19 cellular contexts compared by ENCODE assay signal in the genomic region with DNA sequence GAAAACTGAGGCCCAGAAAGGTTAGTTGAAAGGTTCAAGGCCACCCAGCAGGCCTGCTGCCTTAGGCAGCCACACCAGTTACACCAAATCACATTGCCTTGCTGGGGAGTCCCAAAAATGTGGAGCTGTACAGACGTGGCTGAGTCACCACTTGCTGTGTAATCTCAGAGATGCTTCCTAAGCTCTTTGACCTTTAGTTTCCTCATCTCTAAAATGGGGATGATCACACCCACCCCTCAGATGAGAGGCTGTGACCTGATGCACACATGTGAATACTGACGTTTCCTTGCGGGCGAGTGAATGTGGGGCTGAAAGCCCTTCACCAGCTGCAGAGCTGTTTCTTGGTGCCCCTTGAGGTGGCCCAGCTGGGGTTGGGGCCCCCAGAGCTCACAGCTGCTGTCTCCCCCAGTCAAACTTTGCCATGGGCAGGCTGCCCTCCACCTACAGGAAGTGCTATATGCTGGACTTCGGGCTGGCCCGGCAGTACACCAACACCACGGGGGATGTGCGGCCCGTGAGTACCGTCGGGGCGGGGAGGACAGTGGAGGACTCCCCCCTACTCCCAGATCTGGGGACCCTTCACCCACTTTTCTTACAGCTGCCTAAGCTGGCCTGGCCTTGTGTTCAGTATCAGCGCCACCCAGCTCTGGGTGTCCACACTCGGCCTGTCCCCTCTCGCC. TPM values are rescaled to one million over a fixed set of nuclear protein-coding genes. Genes with fewer than 3 reads are reported as not detected.
A peak's percentile ranks its signal among the peaks of the same experiment; 100 is the strongest.
DNase-seq lines count a peak whose midpoint lies in the region; TF ChIP-seq lines count a peak whose summit lies in the region.
"Had no signal": no experiment of that assay in that cellular context is flagged by ENCODE, and none has a peak within 500 bp of the region (broad histone marks: within the 10 kb centered on the region; RNA-seq: fewer than 3 reads in every experiment).

No MANE protein-coding gene starts in this region.

- no peaks in the 10 kb centered on the region for H3K36me3 Mint-ChIP-seq in activated CD4-positive, alpha-beta T cell treated with anti-CD3 and anti-CD28 coated beads, Interleukin-2, amount 10 ng/mL, durations not matched to agents 24 days and 14 days (ENCODE audit: low read depth)
- no peaks in the 10 kb centered on the region for H3K36me3 Mint-ChIP-seq in activated T-helper 1 cell treated with anti-CD3 and anti-CD28 coated beads, Interleukin-12 subunit alpha, Interleukin-12 subunit beta, Interleukin-2, Interleukin-4 antibody, amounts not matched to agents 30 ng/mL and 10 ng/mL and 1 ng/mL, durations not matched to agents 14 hours and 24 hours and 36 hours (ENCODE audit: low read depth)
- H3K36me3 Mint-ChIP-seq in progenitor cell of endocrine pancreas (ENCODE audit: insufficient read depth) = no peaks in the 10 kb centered on the region
- H3K36me3 Mint-ChIP-seq in mesothelial cell of epicardium = no peaks in the 10 kb centered on the region

- peaks cover 20% of the 10 kb centered on the region for H3K27me3 Mint-ChIP-seq in activated CD4-positive, alpha-beta T cell treated with anti-CD3 and anti-CD28 coated beads, Interleukin-2, amount 10 ng/mL, durations not matched to agents 24 days and 14 days
- H3K27me3 Mint-ChIP-seq in activated T-helper 1 cell treated with anti-CD3 and anti-CD28 coated beads, Interleukin-12 subunit alpha, Interleukin-12 subunit beta, Interleukin-2, Interleukin-4 antibody, amounts not matched to agents 30 ng/mL and 10 ng/mL and 1 ng/mL, durations not matched to agents 14 hours and 24 hours and 36 hours (ENCODE audit: insufficient read depth) = peaks cover 21% of the 10 kb centered on the region
- peaks cover 23% of the 10 kb centered on the region for H3K27me3 Mint-ChIP-seq in progenitor cell of endocrine pancreas
- H3K27me3 Mint-ChIP-seq in mesothelial cell of epicardium (ENCODE audit: low read depth) = peaks cover 21% of the 10 kb centered on the region

- peaks cover 44% of the 10 kb centered on the region for H3K4me1 Mint-ChIP-seq in activated CD4-positive, alpha-beta T cell treated with anti-CD3 and anti-CD28 coated beads, Interleukin-2, amount 10 ng/mL, durations not matched to agents 24 days and 14 days
- peaks cover 47% of the 10 kb centered on the region for H3K4me1 Mint-ChIP-seq in activated T-helper 1 cell treated with anti-CD3 and anti-CD28 coated beads, Interleukin-12 subunit alpha, Interleukin-12 subunit beta, Interleukin-2, Interleukin-4 antibody, amounts not matched to agents 30 ng/mL and 10 ng/mL and 1 ng/mL, durations not matched to agents 14 hours and 24 hours and 36 hours (ENCODE audit: low read depth)
- H3K4me1 Mint-ChIP-seq in progenitor cell of endocrine pancreas (ENCODE audit: low read depth) (no peaks in the 10 kb centered on the region), mesothelial cell of epicardium (peaks cover 19% of the 10 kb centered on the region)

- intact Hi-C loops in activated CD4-positive, alpha-beta T cell treated with anti-CD3 and anti-CD28 coated beads, Interleukin-2, amount 10 ng/mL, durations not matched to agents 24 days and 14 days (cut with micrococcal nuclease) = no loop called here
- intact Hi-C loops in activated T-helper 1 cell treated with anti-CD3 and anti-CD28 coated beads, Interleukin-12 subunit alpha, Interleukin-12 subunit beta, Interleukin-2, Interleukin-4 antibody, amounts not matched to agents 30 ng/mL and 10 ng/mL and 1 ng/mL, durations not matched to agents 14 hours and 24 hours and 36 hours (cut with micrococcal nuclease) = no loop called here

- no peak for DNase-seq in activated CD4-positive, alpha-beta T cell treated with anti-CD3 and anti-CD28 coated beads, Interleukin-2, amount 10 ng/mL, durations not matched to agents 24 days and 14 days
- DNase-seq in activated CD4-positive, alpha-beta T cell treated with anti-CD3 and anti-CD28 coated beads for 1 hour = no peak
- DNase-seq in AG20443 (ENCODE audit: low spot score) (peak; percentile 57), fibroblast of peridontal ligament (ENCODE audit: extremely low read depth) (peak; percentile 18), SIG-M5 treated with dmso at 0.1 percent for 504 hours (lab: John Stamatoyannopoulos, UW; ENCODE audit: unreplicated experiment) (no peak), progenitor cell of endocrine pancreas (ENCODE audit: low spot score, unreplicated experiment) (no peak), mesothelial cell of epicardium (ENCODE audit: low spot score in 2 of 2, unreplicated experiment in 2 of 2) (no peak)
- peak; percentile 17 for DNase-seq in activated T-helper 1 cell treated with anti-CD3 and anti-CD28 coated beads, Interleukin-12 subunit alpha, Interleukin-12 subunit beta, Interleukin-2, Interleukin-4 antibody, amounts not matched to agents 30 ng/mL and 10 ng/mL and 1 ng/mL, durations not matched to agents 14 hours and 24 hours and 36 hours (ENCODE audit: low spot score)
- DNase-seq: activated CD8-positive, alpha-beta memory T cell treated with anti-CD3 and anti-CD28 coated beads, Interleukin-2, amount 50 U/mL, for 4 hours; midbrain; NCI-H1694; PC-3; SJCRH30; testis had no signal

- H3K4me3 Mint-ChIP-seq in activated CD4-positive, alpha-beta T cell treated with anti-CD3 and anti-CD28 coated beads, Interleukin-2, amount 10 ng/mL, durations not matched to agents 24 days and 14 days = no peak overlapping the region
- no peak overlapping the region for H3K4me3 Mint-ChIP-seq in activated T-helper 1 cell treated with anti-CD3 and anti-CD28 coated beads, Interleukin-12 subunit alpha, Interleukin-12 subunit beta, Interleukin-2, Interleukin-4 antibody, amounts not matched to agents 30 ng/mL and 10 ng/mL and 1 ng/mL, durations not matched to agents 14 hours and 24 hours and 36 hours
- H3K4me3 Mint-ChIP-seq in progenitor cell of endocrine pancreas (ENCODE audit: low read depth) (no peak overlapping the region), mesothelial cell of epicardium (no peak overlapping the region)

- no peaks in the 10 kb centered on the region for H3K9me3 Mint-ChIP-seq in activated CD4-positive, alpha-beta T cell treated with anti-CD3 and anti-CD28 coated beads, Interleukin-2, amount 10 ng/mL, durations not matched to agents 24 days and 14 days
- no peaks in the 10 kb centered on the region for H3K9me3 Mint-ChIP-seq in activated T-helper 1 cell treated with anti-CD3 and anti-CD28 coated beads, Interleukin-12 subunit alpha, Interleukin-12 subunit beta, Interleukin-2, Interleukin-4 antibody, amounts not matched to agents 30 ng/mL and 10 ng/mL and 1 ng/mL, durations not matched to agents 14 hours and 24 hours and 36 hours
- H3K9me3 Mint-ChIP-seq in progenitor cell of endocrine pancreas (ENCODE audit: low read depth) = no peaks in the 10 kb centered on the region
- no peaks in the 10 kb centered on the region for H3K9me3 Mint-ChIP-seq in mesothelial cell of epicardium

- peak overlapping the region; percentile 31 for H3K27ac Mint-ChIP-seq in activated CD4-positive, alpha-beta T cell treated with anti-CD3 and anti-CD28 coated beads, Interleukin-2, amount 10 ng/mL, durations not matched to agents 24 days and 14 days
- H3K27ac Mint-ChIP-seq in activated T-helper 1 cell treated with anti-CD3 and anti-CD28 coated beads, Interleukin-12 subunit alpha, Interleukin-12 subunit beta, Interleukin-2, Interleukin-4 antibody, amounts not matched to agents 30 ng/mL and 10 ng/mL and 1 ng/mL, durations not matched to agents 14 hours and 24 hours and 36 hours = peak overlapping the region; percentile 77
- no peak overlapping the region for H3K27ac Mint-ChIP-seq in progenitor cell of endocrine pancreas
- no peak overlapping the region for H3K27ac Mint-ChIP-seq in mesothelial cell of epicardium

- TF ChIP-seq CTCF in progenitor cell of endocrine pancreas (IDR thresholded peaks at IDR 0.05; ENCODE audit: unreplicated experiment) (no peak), mesothelial cell of epicardium (IDR thresholded peaks at IDR 0.05; ENCODE audit: unreplicated experiment) (no peak)

RNA-seq across cellular contexts. Expression of a gene that starts 11.0 kb away (rescaled TPM):
- 0.62 and 0.72 TPM in 2 replicates for total RNA-seq in activated CD4-positive, alpha-beta T cell treated with anti-CD3 and anti-CD28 coated beads, Interleukin-2, amount 10 ng/mL, durations not matched to agents 24 days and 14 days
- 1.7 and 2.0 TPM in 2 replicates for total RNA-seq in activated T-helper 1 cell treated with anti-CD3 and anti-CD28 coated beads, Interleukin-12 subunit alpha, Interleukin-12 subunit beta, Interleukin-2, Interleukin-4 antibody, amounts not matched to agents 30 ng/mL and 10 ng/mL and 1 ng/mL, durations not matched to agents 14 hours and 24 hours and 36 hours
- total RNA-seq in progenitor cell of endocrine pancreas = 1.4 and 1.7 TPM in 2 replicates
- total RNA-seq in mesothelial cell of epicardium = 0.29 to 0.34 TPM (median 0.29 TPM) in 3 replicates
- total RNA-seq: A673, dermis microvascular lymphatic vessel endothelial cell, PC-3, psoas muscle, SJCRH30 had no signal

RNA-seq across cellular contexts. Expression of a gene that starts 25.0 kb away (rescaled TPM):
- 78.9 and 79.6 TPM in 2 replicates for total RNA-seq in activated CD4-positive, alpha-beta T cell treated with anti-CD3 and anti-CD28 coated beads, Interleukin-2, amount 10 ng/mL, durations not matched to agents 24 days and 14 days
- total RNA-seq in activated T-helper 1 cell treated with anti-CD3 and anti-CD28 coated beads, Interleukin-12 subunit alpha, Interleukin-12 subunit beta, Interleukin-2, Interleukin-4 antibody, amounts not matched to agents 30 ng/mL and 10 ng/mL and 1 ng/mL, durations not matched to agents 14 hours and 24 hours and 36 hours = 65.8 and 71.6 TPM in 2 replicates
- 33.9 and 39.0 TPM in 2 replicates for total RNA-seq in progenitor cell of endocrine pancreas
- 49.0 to 52.3 TPM (median 49.4 TPM) in 3 replicates for total RNA-seq in mesothelial cell of epicardium

RNA-seq across cellular contexts. Expression of a gene that starts 43.8 kb away (rescaled TPM):
- not detected in 2 replicates for total RNA-seq in activated CD4-positive, alpha-beta T cell treated with anti-CD3 and anti-CD28 coated beads, Interleukin-2, amount 10 ng/mL, durations not matched to agents 24 days and 14 days
- total RNA-seq in activated T-helper 1 cell treated with anti-CD3 and anti-CD28 coated beads, Interleukin-12 subunit alpha, Interleukin-12 subunit beta, Interleukin-2, Interleukin-4 antibody, amounts not matched to agents 30 ng/mL and 10 ng/mL and 1 ng/mL, durations not matched to agents 14 hours and 24 hours and 36 hours = not detected in 2 replicates
- total RNA-seq in progenitor cell of endocrine pancreas (not detected in 2 replicates), mesothelial cell of epicardium (not detected in 3 replicates)
- total RNA-seq: A673; dermis microvascular lymphatic vessel endothelial cell; glomerular endothelial cell; PC-3; psoas muscle; SJCRH30; T-helper 1 cell treated with Interleukin-12 subunit alpha and Interleukin-12 subunit beta and Interleukin-4 antibody, amounts not matched to agents 30 ng/mL and 1 ng/mL, for 36 hours; testis had no signal

RNA-seq across cellular contexts. Expression of a gene that starts 54.3 kb away (rescaled TPM):
- total RNA-seq in activated CD4-positive, alpha-beta T cell treated with anti-CD3 and anti-CD28 coated beads, Interleukin-2, amount 10 ng/mL, durations not matched to agents 24 days and 14 days = 0.43 and 0.79 TPM in 2 replicates
- total RNA-seq in activated T-helper 1 cell treated with anti-CD3 and anti-CD28 coated beads, Interleukin-12 subunit alpha, Interleukin-12 subunit beta, Interleukin-2, Interleukin-4 antibody, amounts not matched to agents 30 ng/mL and 10 ng/mL and 1 ng/mL, durations not matched to agents 14 hours and 24 hours and 36 hours = not detected in 2 replicates
- 2.3 and 2.4 TPM in 2 replicates for total RNA-seq in progenitor cell of endocrine pancreas
- total RNA-seq in mesothelial cell of epicardium = 2.2 to 3.4 TPM (median 2.9 TPM) in 3 replicates
- total RNA-seq: dermis microvascular lymphatic vessel endothelial cell; glomerular endothelial cell; SJCRH30; T-helper 1 cell treated with Interleukin-12 subunit alpha and Interleukin-12 subunit beta and Interleukin-4 antibody, amounts not matched to agents 30 ng/mL and 1 ng/mL, for 36 hours had no signal

Comparison
In these comparisons a context has a peak if more than half of its experiments do, and no peak if none do; other contexts are left out.
1. DNase-seq: peak in AG20443 (single experiment), activated T-helper 1 cell treated with anti-CD3 and anti-CD28 coated beads, Interleukin-12 subunit alpha, Interleukin-12 subunit beta, Interleukin-2, Interleukin-4 antibody, amounts not matched to agents 30 ng/mL and 10 ng/mL and 1 ng/mL, durations not matched to agents 14 hours and 24 hours and 36 hours (single experiment) and fibroblast of peridontal ligament (single experiment); none in activated CD4-positive, alpha-beta T cell treated with anti-CD3 and anti-CD28 coated beads, Interleukin-2, amount 10 ng/mL, durations not matched to agents 24 days and 14 days (single experiment), activated CD4-positive, alpha-beta T cell treated with anti-CD3 and anti-CD28 coated beads for 1 hour (single experiment), SIG-M5 treated with dmso at 0.1 percent for 504 hours (single experiment), progenitor cell of endocrine pancreas (single experiment) and mesothelial cell of epicardium (0 of 2).
2. H3K27ac Mint-ChIP-seq: peak in activated CD4-positive, alpha-beta T cell treated with anti-CD3 and anti-CD28 coated beads, Interleukin-2, amount 10 ng/mL, durations not matched to agents 24 days and 14 days (single experiment) and activated T-helper 1 cell treated with anti-CD3 and anti-CD28 coated beads, Interleukin-12 subunit alpha, Interleukin-12 subunit beta, Interleukin-2, Interleukin-4 antibody, amounts not matched to agents 30 ng/mL and 10 ng/mL and 1 ng/mL, durations not matched to agents 14 hours and 24 hours and 36 hours (single experiment); none in progenitor cell of endocrine pancreas (single experiment) and mesothelial cell of epicardium (single experiment).